ENCODE assay signal across 1 cellular context in the genomic region with DNA sequence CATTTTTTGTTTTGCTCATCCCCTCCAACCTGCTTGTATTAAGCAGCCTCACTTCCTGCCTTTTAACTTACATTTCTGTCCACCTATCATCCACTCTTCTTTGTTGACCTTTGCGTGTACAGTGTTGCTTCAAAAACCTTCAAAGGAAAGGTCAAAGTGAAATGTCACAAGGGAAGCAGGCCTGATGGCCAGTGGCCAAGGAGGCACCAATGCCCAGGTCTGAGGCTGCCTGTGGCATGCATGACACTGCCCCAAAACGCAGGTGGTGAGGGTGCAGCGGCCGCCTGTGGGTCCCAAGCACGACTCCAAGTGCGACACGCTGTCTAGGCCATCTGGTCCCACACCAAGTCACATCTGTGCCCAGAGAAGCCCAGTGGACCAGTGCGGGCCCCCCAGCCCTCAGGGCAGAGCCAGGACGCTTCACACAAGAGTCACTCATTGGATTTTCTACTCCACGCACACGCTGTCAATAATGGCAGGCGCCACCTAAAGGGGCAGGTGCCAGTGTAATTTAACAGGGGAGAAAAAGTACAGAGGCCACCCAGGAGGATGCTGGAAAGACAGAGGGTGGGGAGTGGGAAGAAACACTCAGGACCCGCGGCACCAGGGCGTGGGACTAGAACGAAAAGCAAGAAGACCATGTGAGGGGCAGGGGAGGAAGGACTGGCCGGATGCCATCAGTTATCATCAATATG.
TF ChIP-seq lines count a peak whose summit lies in the region.

No MANE protein-coding gene starts in this region.

TF ChIP-seq in HepG2, 621 proteins besides CTCF, POLR2A, EP300 and RAD21 (continued from another document and continues in another):
- TF ChIP-seq, protein P1, sequence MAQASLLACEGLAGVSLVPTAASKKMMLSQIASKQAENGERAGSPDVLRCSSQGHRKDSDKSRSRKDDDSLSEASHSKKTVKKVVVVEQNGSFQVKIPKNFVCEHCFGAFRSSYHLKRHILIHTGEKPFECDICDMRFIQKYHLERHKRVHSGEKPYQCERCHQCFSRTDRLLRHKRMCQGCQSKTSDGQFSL (CRISPR knock-in tag; IDR thresholded peaks at IDR 0.05) = no peak
- TF ChIP-seq PHB2 (IDR thresholded peaks at IDR 0.05; ENCODE audit: partially characterized antibody) (no peak), SRSF9 (IDR thresholded peaks at IDR 0.05; ENCODE audit: borderline replicate concordance, insufficient read depth, low read depth, low read length, poor library complexity, severe bottlenecking) (no peak), CEBPG (CRISPR knock-in tag; IDR thresholded peaks at IDR 0.05) (peak; percentile 74), ZNF292 (CRISPR knock-in tag; IDR thresholded peaks at IDR 0.05; ENCODE audit: borderline replicate concordance, low read depth) (peak; percentile 49; the same call in 1 of the 2 replicates), MED13 (CRISPR knock-in tag; IDR thresholded peaks at IDR 0.05) (no peak), ZNF775 (CRISPR knock-in tag; IDR thresholded peaks at IDR 0.05; ENCODE audit: borderline replicate concordance) (no peak), FOSL2 (CRISPR knock-in tag; IDR thresholded peaks at IDR 0.05) (peak; percentile 75), KAT2B (IDR thresholded peaks at IDR 0.05; ENCODE audit: borderline replicate concordance, low read depth, low read length) (no peak), MIER3 (CRISPR knock-in tag; IDR thresholded peaks at IDR 0.05; ENCODE audit: borderline replicate concordance) (peak; percentile 47; the same call in 1 of the 2 replicates), SAFB2 (CRISPR knock-in tag; IDR thresholded peaks at IDR 0.05; ENCODE audit: borderline replicate concordance, low read depth) (no peak), U2AF2 (IDR thresholded peaks at IDR 0.05; ENCODE audit: low read depth, low read length) (no peak), SMC3 (IDR thresholded peaks at IDR 0.05; ENCODE audit: low read length) (no peak), ZNF615 (CRISPR knock-in tag; IDR thresholded peaks at IDR 0.05; ENCODE audit: borderline replicate concordance) (no peak), HNRNPLL (IDR thresholded peaks at IDR 0.05; ENCODE audit: low read depth, low read length, poor library complexity, severe bottlenecking) (no peak), TBL1XR1 (IDR thresholded peaks at IDR 0.05; ENCODE audit: borderline replicate concordance, low read length, partially characterized antibody) (no peak), PPARG (CRISPR knock-in tag; conservative IDR thresholded peaks at IDR 0.05) (peak; percentile 88), ZNF510 (CRISPR knock-in tag; IDR thresholded peaks at IDR 0.05; ENCODE audit: low read depth) (no peak), ZNF207 (IDR thresholded peaks at IDR 0.05; ENCODE audit: borderline replicate concordance) (no peak), SOX6 (IDR thresholded peaks at IDR 0.05) (no peak), SOX6 (CRISPR knock-in tag; IDR thresholded peaks at IDR 0.05) (peak; percentile 89), HDAC2 (CRISPR knock-in tag; IDR thresholded peaks at IDR 0.05) (peak; percentile 68; the same call in 1 of the 2 replicates), ZFX (CRISPR knock-in tag; IDR thresholded peaks at IDR 0.05; ENCODE audit: low read depth) (peak; percentile 62), MTA1 (CRISPR knock-in tag; IDR thresholded peaks at IDR 0.05; ENCODE audit: borderline replicate concordance) (peak; percentile 59; the same call in 1 of the 2 replicates), SOX5 (CRISPR knock-in tag; IDR thresholded peaks at IDR 0.05; ENCODE audit: borderline replicate concordance) (peak; percentile 94), GATA4 (IDR thresholded peaks at IDR 0.05; ENCODE audit: borderline replicate concordance, low read depth) (peak; percentile 72; the same call in 1 of the 2 replicates), ZNF350 (CRISPR knock-in tag; IDR thresholded peaks at IDR 0.05; ENCODE audit: borderline replicate concordance, low read depth) (peak; percentile 61; the same call in 1 of the 2 replicates), ZNF549 (CRISPR knock-in tag; IDR thresholded peaks at IDR 0.05) (no peak), ZFP41 (CRISPR knock-in tag; IDR thresholded peaks at IDR 0.05; ENCODE audit: borderline replicate concordance) (no peak), ELF4 (CRISPR knock-in tag; IDR thresholded peaks at IDR 0.05; ENCODE audit: borderline replicate concordance) (no peak), ZNF468 (CRISPR knock-in tag; IDR thresholded peaks at IDR 0.05) (no peak), MYC (CRISPR knock-in tag; IDR thresholded peaks at IDR 0.05; ENCODE audit: borderline replicate concordance) (no peak), ZNF432 (CRISPR knock-in tag; IDR thresholded peaks at IDR 0.05; ENCODE audit: borderline replicate concordance) (no peak), ZNF782 (CRISPR knock-in tag; IDR thresholded peaks at IDR 0.05; ENCODE audit: borderline replicate concordance) (no peak), ATF7-NPFF (CRISPR knock-in tag; IDR thresholded peaks at IDR 0.05; ENCODE audit: low read depth) (no peak), TGIF2 (CRISPR knock-in tag; IDR thresholded peaks at IDR 0.05) (no peak; the same call in 1 of the 2 replicates), ZNF841 (CRISPR knock-in tag; IDR thresholded peaks at IDR 0.05; ENCODE audit: borderline replicate concordance) (no peak)
- TF ChIP-seq, protein P2, sequence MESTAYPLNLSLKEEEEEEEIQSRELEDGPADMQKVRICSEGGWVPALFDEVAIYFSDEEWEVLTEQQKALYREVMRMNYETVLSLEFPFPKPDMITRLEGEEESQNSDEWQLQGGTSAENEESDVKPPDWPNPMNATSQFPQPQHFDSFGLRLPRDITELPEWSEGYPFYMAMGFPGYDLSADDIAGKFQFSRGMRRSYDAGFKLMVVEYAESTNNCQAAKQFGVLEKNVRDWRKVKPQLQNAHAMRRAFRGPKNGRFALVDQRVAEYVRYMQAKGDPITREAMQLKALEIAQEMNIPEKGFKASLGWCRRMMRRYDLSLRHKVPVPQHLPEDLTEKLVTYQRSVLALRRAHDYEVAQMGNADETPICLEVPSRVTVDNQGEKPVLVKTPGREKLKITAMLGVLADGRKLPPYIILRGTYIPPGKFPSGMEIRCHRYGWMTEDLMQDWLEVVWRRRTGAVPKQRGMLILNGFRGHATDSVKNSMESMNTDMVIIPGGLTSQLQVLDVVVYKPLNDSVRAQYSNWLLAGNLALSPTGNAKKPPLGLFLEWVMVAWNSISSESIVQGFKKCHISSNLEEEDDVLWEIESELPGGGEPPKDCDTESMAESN (CRISPR knock-in tag; conservative IDR thresholded peaks at IDR 0.05) = no peak
- TF ChIP-seq, protein P3, sequence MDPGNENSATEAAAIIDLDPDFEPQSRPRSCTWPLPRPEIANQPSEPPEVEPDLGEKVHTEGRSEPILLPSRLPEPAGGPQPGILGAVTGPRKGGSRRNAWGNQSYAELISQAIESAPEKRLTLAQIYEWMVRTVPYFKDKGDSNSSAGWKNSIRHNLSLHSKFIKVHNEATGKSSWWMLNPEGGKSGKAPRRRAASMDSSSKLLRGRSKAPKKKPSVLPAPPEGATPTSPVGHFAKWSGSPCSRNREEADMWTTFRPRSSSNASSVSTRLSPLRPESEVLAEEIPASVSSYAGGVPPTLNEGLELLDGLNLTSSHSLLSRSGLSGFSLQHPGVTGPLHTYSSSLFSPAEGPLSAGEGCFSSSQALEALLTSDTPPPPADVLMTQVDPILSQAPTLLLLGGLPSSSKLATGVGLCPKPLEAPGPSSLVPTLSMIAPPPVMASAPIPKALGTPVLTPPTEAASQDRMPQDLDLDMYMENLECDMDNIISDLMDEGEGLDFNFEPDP (CRISPR knock-in tag; conservative IDR thresholded peaks at IDR 0.05) = no peak
- TF ChIP-seq, protein P4, sequence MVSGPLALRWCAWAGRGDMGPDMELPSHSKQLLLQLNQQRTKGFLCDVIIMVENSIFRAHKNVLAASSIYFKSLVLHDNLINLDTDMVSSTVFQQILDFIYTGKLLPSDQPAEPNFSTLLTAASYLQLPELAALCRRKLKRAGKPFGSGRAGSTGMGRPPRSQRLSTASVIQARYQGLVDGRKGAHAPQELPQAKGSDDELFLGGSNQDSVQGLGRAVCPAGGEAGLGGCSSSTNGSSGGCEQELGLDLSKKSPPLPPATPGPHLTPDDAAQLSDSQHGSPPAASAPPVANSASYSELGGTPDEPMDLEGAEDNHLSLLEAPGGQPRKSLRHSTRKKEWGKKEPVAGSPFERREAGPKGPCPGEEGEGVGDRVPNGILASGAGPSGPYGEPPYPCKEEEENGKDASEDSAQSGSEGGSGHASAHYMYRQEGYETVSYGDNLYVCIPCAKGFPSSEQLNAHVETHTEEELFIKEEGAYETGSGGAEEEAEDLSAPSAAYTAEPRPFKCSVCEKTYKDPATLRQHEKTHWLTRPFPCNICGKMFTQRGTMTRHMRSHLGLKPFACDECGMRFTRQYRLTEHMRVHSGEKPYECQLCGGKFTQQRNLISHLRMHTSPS (CRISPR knock-in tag; IDR thresholded peaks at IDR 0.05; ENCODE audit: low read depth) = peak; percentile 97
- TF ChIP-seq, protein P5, sequence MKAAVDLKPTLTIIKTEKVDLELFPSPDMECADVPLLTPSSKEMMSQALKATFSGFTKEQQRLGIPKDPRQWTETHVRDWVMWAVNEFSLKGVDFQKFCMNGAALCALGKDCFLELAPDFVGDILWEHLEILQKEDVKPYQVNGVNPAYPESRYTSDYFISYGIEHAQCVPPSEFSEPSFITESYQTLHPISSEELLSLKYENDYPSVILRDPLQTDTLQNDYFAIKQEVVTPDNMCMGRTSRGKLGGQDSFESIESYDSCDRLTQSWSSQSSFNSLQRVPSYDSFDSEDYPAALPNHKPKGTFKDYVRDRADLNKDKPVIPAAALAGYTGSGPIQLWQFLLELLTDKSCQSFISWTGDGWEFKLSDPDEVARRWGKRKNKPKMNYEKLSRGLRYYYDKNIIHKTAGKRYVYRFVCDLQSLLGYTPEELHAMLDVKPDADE (CRISPR knock-in tag; IDR thresholded peaks at IDR 0.05) = no peak
- TF ChIP-seq, protein P6, sequence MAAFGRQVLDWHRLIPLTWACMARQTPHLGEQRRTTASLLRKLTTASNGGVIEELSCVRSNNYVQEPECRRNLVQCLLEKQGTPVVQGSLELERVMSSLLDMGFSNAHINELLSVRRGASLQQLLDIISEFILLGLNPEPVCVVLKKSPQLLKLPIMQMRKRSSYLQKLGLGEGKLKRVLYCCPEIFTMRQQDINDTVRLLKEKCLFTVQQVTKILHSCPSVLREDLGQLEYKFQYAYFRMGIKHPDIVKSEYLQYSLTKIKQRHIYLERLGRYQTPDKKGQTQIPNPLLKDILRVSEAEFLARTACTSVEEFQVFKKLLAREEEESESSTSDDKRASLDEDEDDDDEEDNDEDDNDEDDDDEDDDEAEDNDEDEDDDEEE (CRISPR knock-in tag; IDR thresholded peaks at IDR 0.05) = no peak
- TF ChIP-seq, protein P7, sequence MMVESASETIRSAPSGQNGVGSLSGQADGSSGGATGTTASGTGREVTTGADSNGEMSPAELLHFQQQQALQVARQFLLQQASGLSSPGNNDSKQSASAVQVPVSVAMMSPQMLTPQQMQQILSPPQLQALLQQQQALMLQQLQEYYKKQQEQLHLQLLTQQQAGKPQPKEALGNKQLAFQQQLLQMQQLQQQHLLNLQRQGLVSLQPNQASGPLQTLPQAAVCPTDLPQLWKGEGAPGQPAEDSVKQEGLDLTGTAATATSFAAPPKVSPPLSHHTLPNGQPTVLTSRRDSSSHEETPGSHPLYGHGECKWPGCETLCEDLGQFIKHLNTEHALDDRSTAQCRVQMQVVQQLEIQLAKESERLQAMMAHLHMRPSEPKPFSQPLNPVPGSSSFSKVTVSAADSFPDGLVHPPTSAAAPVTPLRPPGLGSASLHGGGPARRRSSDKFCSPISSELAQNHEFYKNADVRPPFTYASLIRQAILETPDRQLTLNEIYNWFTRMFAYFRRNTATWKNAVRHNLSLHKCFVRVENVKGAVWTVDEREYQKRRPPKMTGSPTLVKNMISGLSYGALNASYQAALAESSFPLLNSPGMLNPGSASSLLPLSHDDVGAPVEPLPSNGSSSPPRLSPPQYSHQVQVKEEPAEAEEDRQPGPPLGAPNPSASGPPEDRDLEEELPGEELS (CRISPR knock-in tag; IDR thresholded peaks at IDR 0.05) = peak; percentile 83
- TF ChIP-seq, protein P8, sequence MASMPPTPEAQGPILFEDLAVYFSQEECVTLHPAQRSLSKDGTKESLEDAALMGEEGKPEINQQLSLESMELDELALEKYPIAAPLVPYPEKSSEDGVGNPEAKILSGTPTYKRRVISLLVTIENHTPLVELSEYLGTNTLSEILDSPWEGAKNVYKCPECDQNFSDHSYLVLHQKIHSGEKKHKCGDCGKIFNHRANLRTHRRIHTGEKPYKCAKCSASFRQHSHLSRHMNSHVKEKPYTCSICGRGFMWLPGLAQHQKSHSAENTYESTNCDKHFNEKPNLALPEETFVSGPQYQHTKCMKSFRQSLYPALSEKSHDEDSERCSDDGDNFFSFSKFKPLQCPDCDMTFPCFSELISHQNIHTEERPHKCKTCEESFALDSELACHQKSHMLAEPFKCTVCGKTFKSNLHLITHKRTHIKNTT (CRISPR knock-in tag; IDR thresholded peaks at IDR 0.05) = no peak
- TF ChIP-seq, protein P9, sequence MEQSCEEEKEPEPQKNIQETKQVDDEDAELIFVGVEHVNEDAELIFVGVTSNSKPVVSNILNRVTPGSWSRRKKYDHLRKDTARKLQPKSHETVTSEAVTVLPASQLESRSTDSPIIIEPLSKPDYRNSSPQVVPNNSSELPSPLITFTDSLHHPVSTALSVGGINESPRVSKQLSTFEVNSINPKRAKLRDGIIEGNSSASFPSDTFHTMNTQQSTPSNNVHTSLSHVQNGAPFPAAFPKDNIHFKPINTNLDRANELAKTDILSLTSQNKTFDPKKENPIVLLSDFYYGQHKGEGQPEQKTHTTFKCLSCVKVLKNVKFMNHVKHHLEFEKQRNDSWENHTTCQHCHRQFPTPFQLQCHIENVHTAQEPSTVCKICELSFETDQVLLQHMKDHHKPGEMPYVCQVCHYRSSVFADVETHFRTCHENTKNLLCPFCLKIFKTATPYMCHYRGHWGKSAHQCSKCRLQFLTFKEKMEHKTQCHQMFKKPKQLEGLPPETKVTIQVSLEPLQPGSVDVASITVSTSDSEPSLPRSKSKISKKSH (CRISPR knock-in tag; IDR thresholded peaks at IDR 0.05; ENCODE audit: borderline replicate concordance) = 0 out of 2 replicates have a peak, but pooled peaks have one; percentile 66
- TF ChIP-seq, protein P10, sequence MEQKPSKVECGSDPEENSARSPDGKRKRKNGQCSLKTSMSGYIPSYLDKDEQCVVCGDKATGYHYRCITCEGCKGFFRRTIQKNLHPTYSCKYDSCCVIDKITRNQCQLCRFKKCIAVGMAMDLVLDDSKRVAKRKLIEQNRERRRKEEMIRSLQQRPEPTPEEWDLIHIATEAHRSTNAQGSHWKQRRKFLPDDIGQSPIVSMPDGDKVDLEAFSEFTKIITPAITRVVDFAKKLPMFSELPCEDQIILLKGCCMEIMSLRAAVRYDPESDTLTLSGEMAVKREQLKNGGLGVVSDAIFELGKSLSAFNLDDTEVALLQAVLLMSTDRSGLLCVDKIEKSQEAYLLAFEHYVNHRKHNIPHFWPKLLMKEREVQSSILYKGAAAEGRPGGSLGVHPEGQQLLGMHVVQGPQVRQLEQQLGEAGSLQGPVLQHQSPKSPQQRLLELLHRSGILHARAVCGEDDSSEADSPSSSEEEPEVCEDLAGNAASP (CRISPR knock-in tag; IDR thresholded peaks at IDR 0.05; ENCODE audit: borderline replicate concordance) = 0 out of 2 replicates have a peak, but pooled peaks have one; percentile 18
